2 cellular contexts compared by ENCODE assay signal in the genomic region with DNA sequence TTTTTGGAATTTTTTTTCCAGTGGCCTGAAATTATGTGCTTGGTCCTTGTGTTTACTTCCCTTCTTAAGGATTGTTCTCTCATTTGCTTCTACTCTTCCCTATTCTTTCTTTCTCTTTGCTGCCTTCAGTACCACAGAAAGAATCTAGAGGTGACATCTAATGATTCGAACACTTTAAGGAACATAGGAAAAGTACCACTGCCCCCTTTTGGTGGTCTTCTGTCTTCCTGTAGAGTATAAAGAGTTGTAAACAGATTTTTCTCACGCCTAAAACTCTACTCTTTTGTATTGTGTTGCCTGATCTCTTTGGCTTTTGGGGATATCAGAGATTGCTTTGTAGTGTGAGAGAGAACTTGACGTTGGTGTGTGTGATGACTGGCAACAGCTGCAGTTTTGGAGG.
A peak's percentile ranks its signal among the peaks of the same experiment; 100 is the strongest.
TF ChIP-seq lines count a peak whose summit lies in the region.

No MANE protein-coding gene starts in this region.

TF ChIP-seq in HepG2, 621 proteins besides CTCF, POLR2A, EP300 and RAD21:
- no peak for TF ChIP-seq RFX5 (IDR thresholded peaks at IDR 0.05; ENCODE audit: low read depth, low read length)
- TF ChIP-seq STAG1 (CRISPR knock-in tag; IDR thresholded peaks at IDR 0.05): peak; percentile 56
- TF ChIP-seq SMYD3 (CRISPR knock-in tag; IDR thresholded peaks at IDR 0.05): no peak

TF ChIP-seq in H1, 55 proteins besides CTCF, POLR2A, EP300 and RAD21:
- TF ChIP-seq, protein P1, sequence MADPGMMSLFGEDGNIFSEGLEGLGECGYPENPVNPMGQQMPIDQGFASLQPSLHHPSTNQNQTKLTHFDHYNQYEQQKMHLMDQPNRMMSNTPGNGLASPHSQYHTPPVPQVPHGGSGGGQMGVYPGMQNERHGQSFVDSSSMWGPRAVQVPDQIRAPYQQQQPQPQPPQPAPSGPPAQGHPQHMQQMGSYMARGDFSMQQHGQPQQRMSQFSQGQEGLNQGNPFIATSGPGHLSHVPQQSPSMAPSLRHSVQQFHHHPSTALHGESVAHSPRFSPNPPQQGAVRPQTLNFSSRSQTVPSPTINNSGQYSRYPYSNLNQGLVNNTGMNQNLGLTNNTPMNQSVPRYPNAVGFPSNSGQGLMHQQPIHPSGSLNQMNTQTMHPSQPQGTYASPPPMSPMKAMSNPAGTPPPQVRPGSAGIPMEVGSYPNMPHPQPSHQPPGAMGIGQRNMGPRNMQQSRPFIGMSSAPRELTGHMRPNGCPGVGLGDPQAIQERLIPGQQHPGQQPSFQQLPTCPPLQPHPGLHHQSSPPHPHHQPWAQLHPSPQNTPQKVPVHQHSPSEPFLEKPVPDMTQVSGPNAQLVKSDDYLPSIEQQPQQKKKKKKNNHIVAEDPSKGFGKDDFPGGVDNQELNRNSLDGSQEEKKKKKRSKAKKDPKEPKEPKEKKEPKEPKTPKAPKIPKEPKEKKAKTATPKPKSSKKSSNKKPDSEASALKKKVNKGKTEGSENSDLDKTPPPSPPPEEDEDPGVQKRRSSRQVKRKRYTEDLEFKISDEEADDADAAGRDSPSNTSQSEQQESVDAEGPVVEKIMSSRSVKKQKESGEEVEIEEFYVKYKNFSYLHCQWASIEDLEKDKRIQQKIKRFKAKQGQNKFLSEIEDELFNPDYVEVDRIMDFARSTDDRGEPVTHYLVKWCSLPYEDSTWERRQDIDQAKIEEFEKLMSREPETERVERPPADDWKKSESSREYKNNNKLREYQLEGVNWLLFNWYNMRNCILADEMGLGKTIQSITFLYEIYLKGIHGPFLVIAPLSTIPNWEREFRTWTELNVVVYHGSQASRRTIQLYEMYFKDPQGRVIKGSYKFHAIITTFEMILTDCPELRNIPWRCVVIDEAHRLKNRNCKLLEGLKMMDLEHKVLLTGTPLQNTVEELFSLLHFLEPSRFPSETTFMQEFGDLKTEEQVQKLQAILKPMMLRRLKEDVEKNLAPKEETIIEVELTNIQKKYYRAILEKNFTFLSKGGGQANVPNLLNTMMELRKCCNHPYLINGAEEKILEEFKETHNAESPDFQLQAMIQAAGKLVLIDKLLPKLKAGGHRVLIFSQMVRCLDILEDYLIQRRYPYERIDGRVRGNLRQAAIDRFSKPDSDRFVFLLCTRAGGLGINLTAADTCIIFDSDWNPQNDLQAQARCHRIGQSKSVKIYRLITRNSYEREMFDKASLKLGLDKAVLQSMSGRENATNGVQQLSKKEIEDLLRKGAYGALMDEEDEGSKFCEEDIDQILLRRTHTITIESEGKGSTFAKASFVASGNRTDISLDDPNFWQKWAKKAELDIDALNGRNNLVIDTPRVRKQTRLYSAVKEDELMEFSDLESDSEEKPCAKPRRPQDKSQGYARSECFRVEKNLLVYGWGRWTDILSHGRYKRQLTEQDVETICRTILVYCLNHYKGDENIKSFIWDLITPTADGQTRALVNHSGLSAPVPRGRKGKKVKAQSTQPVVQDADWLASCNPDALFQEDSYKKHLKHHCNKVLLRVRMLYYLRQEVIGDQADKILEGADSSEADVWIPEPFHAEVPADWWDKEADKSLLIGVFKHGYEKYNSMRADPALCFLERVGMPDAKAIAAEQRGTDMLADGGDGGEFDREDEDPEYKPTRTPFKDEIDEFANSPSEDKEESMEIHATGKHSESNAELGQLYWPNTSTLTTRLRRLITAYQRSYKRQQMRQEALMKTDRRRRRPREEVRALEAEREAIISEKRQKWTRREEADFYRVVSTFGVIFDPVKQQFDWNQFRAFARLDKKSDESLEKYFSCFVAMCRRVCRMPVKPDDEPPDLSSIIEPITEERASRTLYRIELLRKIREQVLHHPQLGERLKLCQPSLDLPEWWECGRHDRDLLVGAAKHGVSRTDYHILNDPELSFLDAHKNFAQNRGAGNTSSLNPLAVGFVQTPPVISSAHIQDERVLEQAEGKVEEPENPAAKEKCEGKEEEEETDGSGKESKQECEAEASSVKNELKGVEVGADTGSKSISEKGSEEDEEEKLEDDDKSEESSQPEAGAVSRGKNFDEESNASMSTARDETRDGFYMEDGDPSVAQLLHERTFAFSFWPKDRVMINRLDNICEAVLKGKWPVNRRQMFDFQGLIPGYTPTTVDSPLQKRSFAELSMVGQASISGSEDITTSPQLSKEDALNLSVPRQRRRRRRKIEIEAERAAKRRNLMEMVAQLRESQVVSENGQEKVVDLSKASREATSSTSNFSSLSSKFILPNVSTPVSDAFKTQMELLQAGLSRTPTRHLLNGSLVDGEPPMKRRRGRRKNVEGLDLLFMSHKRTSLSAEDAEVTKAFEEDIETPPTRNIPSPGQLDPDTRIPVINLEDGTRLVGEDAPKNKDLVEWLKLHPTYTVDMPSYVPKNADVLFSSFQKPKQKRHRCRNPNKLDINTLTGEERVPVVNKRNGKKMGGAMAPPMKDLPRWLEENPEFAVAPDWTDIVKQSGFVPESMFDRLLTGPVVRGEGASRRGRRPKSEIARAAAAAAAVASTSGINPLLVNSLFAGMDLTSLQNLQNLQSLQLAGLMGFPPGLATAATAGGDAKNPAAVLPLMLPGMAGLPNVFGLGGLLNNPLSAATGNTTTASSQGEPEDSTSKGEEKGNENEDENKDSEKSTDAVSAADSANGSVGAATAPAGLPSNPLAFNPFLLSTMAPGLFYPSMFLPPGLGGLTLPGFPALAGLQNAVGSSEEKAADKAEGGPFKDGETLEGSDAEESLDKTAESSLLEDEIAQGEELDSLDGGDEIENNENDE (IDR thresholded peaks at IDR 0.05; ENCODE audit: insufficient replicate concordance, low read length): no peak
- TF ChIP-seq, protein P2, sequence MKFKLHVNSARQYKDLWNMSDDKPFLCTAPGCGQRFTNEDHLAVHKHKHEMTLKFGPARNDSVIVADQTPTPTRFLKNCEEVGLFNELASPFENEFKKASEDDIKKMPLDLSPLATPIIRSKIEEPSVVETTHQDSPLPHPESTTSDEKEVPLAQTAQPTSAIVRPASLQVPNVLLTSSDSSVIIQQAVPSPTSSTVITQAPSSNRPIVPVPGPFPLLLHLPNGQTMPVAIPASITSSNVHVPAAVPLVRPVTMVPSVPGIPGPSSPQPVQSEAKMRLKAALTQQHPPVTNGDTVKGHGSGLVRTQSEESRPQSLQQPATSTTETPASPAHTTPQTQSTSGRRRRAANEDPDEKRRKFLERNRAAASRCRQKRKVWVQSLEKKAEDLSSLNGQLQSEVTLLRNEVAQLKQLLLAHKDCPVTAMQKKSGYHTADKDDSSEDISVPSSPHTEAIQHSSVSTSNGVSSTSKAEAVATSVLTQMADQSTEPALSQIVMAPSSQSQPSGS (IDR thresholded peaks at IDR 0.05; ENCODE audit: low read length): no peak
- TF ChIP-seq SRF (IDR thresholded peaks at IDR 0.05; ENCODE audit: low read depth, low read length) (no peak), KDM1A (IDR thresholded peaks at IDR 0.05; ENCODE audit: borderline replicate concordance, low read length) (no peak), GABPA (IDR thresholded peaks at IDR 0.05; ENCODE audit: borderline replicate concordance, insufficient read depth, low read length) (no peak)
